Comparison of ENCODE assay signal across 17 cellular contexts in the genomic region with DNA sequence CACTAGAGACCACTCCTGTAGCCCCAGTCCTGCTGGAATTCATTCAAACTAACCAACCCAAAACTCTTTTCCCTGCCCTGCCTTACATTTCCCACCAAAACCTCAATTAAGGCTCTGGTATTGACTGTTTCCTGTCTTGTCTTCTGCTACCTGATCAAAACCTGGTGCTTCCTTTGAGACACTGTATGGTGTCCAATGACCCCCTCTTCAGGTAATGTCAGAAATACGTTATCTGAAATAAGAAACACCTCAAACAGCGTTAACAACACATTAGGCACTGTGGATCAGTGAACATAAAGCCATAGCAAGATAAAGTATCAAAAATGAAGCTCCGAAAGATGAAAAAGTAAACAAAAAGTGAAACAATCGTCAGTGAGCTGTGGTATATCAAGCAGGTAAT.
DNase-seq lines count a peak whose midpoint lies in the region; ATAC-seq and TF ChIP-seq lines count a peak whose summit lies in the region.
"Had no signal": no experiment of that assay in that cellular context is flagged by ENCODE, and none has a peak within 500 bp of the region (broad histone marks: within the 10 kb centered on the region; RNA-seq: fewer than 3 reads in every experiment).

No MANE protein-coding gene starts in this region.

- no peaks in the 10 kb centered on the region for H3K4me1 Mint-ChIP-seq in CD8-positive, alpha-beta T cell (ENCODE audit: low read depth)
- no peaks in the 10 kb centered on the region for H3K4me1 Mint-ChIP-seq in activated T-helper 1 cell treated with anti-CD3 and anti-CD28 coated beads, Interleukin-12 subunit alpha, Interleukin-12 subunit beta, Interleukin-2, Interleukin-4 antibody, amounts not matched to agents 30 ng/mL and 10 ng/mL and 1 ng/mL, durations not matched to agents 14 hours and 24 hours and 36 hours (ENCODE audit: low read depth)
- H3K4me1 Mint-ChIP-seq: CD14-positive monocyte; CD4-positive, alpha-beta memory T cell; GM23338 had no signal

- H3K9me3 Mint-ChIP-seq in CD8-positive, alpha-beta T cell, result peaks cover 6% of the 10 kb centered on the region
- peaks cover 10% of the 10 kb centered on the region for H3K9me3 Mint-ChIP-seq in activated T-helper 1 cell treated with anti-CD3 and anti-CD28 coated beads, Interleukin-12 subunit alpha, Interleukin-12 subunit beta, Interleukin-2, Interleukin-4 antibody, amounts not matched to agents 30 ng/mL and 10 ng/mL and 1 ng/mL, durations not matched to agents 14 hours and 24 hours and 36 hours

- no peak overlapping the region for H3K4me3 Mint-ChIP-seq in CD8-positive, alpha-beta T cell
- no peak overlapping the region for H3K4me3 Mint-ChIP-seq in activated T-helper 1 cell treated with anti-CD3 and anti-CD28 coated beads, Interleukin-12 subunit alpha, Interleukin-12 subunit beta, Interleukin-2, Interleukin-4 antibody, amounts not matched to agents 30 ng/mL and 10 ng/mL and 1 ng/mL, durations not matched to agents 14 hours and 24 hours and 36 hours
- H3K4me3 Mint-ChIP-seq: CD14-positive monocyte, GM23338, HFFc6 had no signal

- H3K27ac ChIP-seq in RWPE2 (ENCODE audit: poor library complexity, severe bottlenecking), result no peak overlapping the region
- no peak overlapping the region for H3K27ac ChIP-seq in foreskin keratinocyte
- no peak overlapping the region for H3K27ac ChIP-seq in CD8-positive, alpha-beta T cell (ENCODE audit: low read depth, low read length)
- H3K27ac ChIP-seq: 22Rv1, A549, BLaER1 had no signal

- H3K27ac Mint-ChIP-seq in CD8-positive, alpha-beta T cell, result no peak overlapping the region
- no peak overlapping the region for H3K27ac Mint-ChIP-seq in activated T-helper 1 cell treated with anti-CD3 and anti-CD28 coated beads, Interleukin-12 subunit alpha, Interleukin-12 subunit beta, Interleukin-2, Interleukin-4 antibody, amounts not matched to agents 30 ng/mL and 10 ng/mL and 1 ng/mL, durations not matched to agents 14 hours and 24 hours and 36 hours
- H3K27ac Mint-ChIP-seq: CD14-positive monocyte; CD4-positive, alpha-beta memory T cell; GM23338; HFFc6 had no signal

- intact Hi-C loops in CD8-positive, alpha-beta T cell (cut with DNase I, micrococcal nuclease), result no loop called here
- intact Hi-C loops in activated T-helper 1 cell treated with anti-CD3 and anti-CD28 coated beads, Interleukin-12 subunit alpha, Interleukin-12 subunit beta, Interleukin-2, Interleukin-4 antibody, amounts not matched to agents 30 ng/mL and 10 ng/mL and 1 ng/mL, durations not matched to agents 14 hours and 24 hours and 36 hours (cut with micrococcal nuclease), result no loop called here

- H3K4me1 ChIP-seq in RWPE2 (ENCODE audit: insufficient read depth, poor library complexity, severe bottlenecking), result no peaks in the 10 kb centered on the region
- H3K4me1 ChIP-seq in foreskin keratinocyte, result no peaks in the 10 kb centered on the region
- no peaks in the 10 kb centered on the region for H3K4me1 ChIP-seq in CD8-positive, alpha-beta T cell (ENCODE audit: insufficient read depth, low read length)
- H3K4me1 ChIP-seq: A549, BLaER1 had no signal

- no peak overlapping the region for H3K4me3 ChIP-seq in RWPE2 (ENCODE audit: severe bottlenecking)
- no peak overlapping the region for H3K4me3 ChIP-seq in CD8-positive, alpha-beta T cell (ENCODE audit: low read depth, low read length)
- H3K4me3 ChIP-seq: A549, BLaER1, GM23338 had no signal

- no peaks in the 10 kb centered on the region for H3K9me3 ChIP-seq in RWPE2 (ENCODE audit: severe bottlenecking)
- no peaks in the 10 kb centered on the region for H3K9me3 ChIP-seq in CD8-positive, alpha-beta T cell (ENCODE audit: low read length)
- H3K9me3 ChIP-seq: A549, BLaER1 had no signal

- peak; percentile 21 for DNase-seq in DMS53 (lab: John Stamatoyannopoulos, UW)
- peak; percentile 27 for DNase-seq in NCI-H69 (lab: John Stamatoyannopoulos, UW)
- no peak for DNase-seq in RWPE2 (ENCODE audit: low spot score)
- DNase-seq in foreskin keratinocyte, result no peak
- no peak for DNase-seq in CD8-positive, alpha-beta T cell
- no peak for DNase-seq in activated T-helper 1 cell treated with anti-CD3 and anti-CD28 coated beads, Interleukin-12 subunit alpha, Interleukin-12 subunit beta, Interleukin-2, Interleukin-4 antibody, amounts not matched to agents 30 ng/mL and 10 ng/mL and 1 ng/mL, durations not matched to agents 14 hours and 24 hours and 36 hours (ENCODE audit: low spot score)
- DNase-seq: Calu3; CD4-positive, alpha-beta memory T cell; H7; HFFc6 had no signal

- POLR2A ChIA-PET in CD8-positive, alpha-beta T cell (lab: Charles Lee), result no interaction called here

- no peaks in the 10 kb centered on the region for H3K36me3 Mint-ChIP-seq in CD8-positive, alpha-beta T cell
- H3K36me3 Mint-ChIP-seq in activated T-helper 1 cell treated with anti-CD3 and anti-CD28 coated beads, Interleukin-12 subunit alpha, Interleukin-12 subunit beta, Interleukin-2, Interleukin-4 antibody, amounts not matched to agents 30 ng/mL and 10 ng/mL and 1 ng/mL, durations not matched to agents 14 hours and 24 hours and 36 hours (ENCODE audit: low read depth), result no peaks in the 10 kb centered on the region
- H3K36me3 Mint-ChIP-seq: CD14-positive monocyte; CD4-positive, alpha-beta memory T cell had no signal

- no peak for ATAC-seq in RWPE2 (ENCODE audit: low read depth)
- no peak for ATAC-seq in foreskin keratinocyte
- no peak for ATAC-seq in CD8-positive, alpha-beta T cell
- ATAC-seq in GM18867 (IDR thresholded peaks at IDR 0.05; ENCODE audit: unreplicated experiment), result no peak
- ATAC-seq: A549, GM23338, HCT116 had no signal

- CTCF ChIA-PET in CD8-positive, alpha-beta T cell (lab: Charles Lee), result no interaction called here

- H3K27me3 ChIP-seq in RWPE2 (ENCODE audit: insufficient read depth, poor library complexity, severe bottlenecking), result no peaks in the 10 kb centered on the region
- no peaks in the 10 kb centered on the region for H3K27me3 ChIP-seq in foreskin keratinocyte
- H3K27me3 ChIP-seq in CD8-positive, alpha-beta T cell (ENCODE audit: insufficient read depth, low read length), result no peaks in the 10 kb centered on the region
- H3K27me3 ChIP-seq: BLaER1 had no signal

- H3K27me3 Mint-ChIP-seq in CD8-positive, alpha-beta T cell (ENCODE audit: low read depth), result no peaks in the 10 kb centered on the region
- H3K27me3 Mint-ChIP-seq in activated T-helper 1 cell treated with anti-CD3 and anti-CD28 coated beads, Interleukin-12 subunit alpha, Interleukin-12 subunit beta, Interleukin-2, Interleukin-4 antibody, amounts not matched to agents 30 ng/mL and 10 ng/mL and 1 ng/mL, durations not matched to agents 14 hours and 24 hours and 36 hours (ENCODE audit: insufficient read depth), result no peaks in the 10 kb centered on the region
- H3K27me3 Mint-ChIP-seq: CD4-positive, alpha-beta memory T cell had no signal

- TF ChIP-seq CTCF in RWPE2 (IDR thresholded peaks at IDR 0.05; ENCODE audit: poor library complexity, severe bottlenecking) (peak; percentile 5), foreskin keratinocyte (conservative IDR thresholded peaks at IDR 0.05) (peak; percentile 14)
- TF ChIP-seq CTCF in CD8-positive, alpha-beta T cell (IDR thresholded peaks at IDR 0.05), result no peak

- H3K36me3 ChIP-seq in RWPE2 (ENCODE audit: low read depth), result no peaks in the 10 kb centered on the region
- H3K36me3 ChIP-seq in CD8-positive, alpha-beta T cell (ENCODE audit: insufficient read depth, low read length), result no peaks in the 10 kb centered on the region
- H3K36me3 ChIP-seq: BLaER1 had no signal

Comparison
In these comparisons a context has a peak if more than half of its experiments do, and no peak if none do; other contexts are left out.
1. DNase-seq: peak in DMS53 (single experiment) and NCI-H69 (single experiment); none in RWPE2 (single experiment), foreskin keratinocyte (0 of 2), CD8-positive, alpha-beta T cell (0 of 7) and activated T-helper 1 cell treated with anti-CD3 and anti-CD28 coated beads, Interleukin-12 subunit alpha, Interleukin-12 subunit beta, Interleukin-2, Interleukin-4 antibody, amounts not matched to agents 30 ng/mL and 10 ng/mL and 1 ng/mL, durations not matched to agents 14 hours and 24 hours and 36 hours (single experiment).